In genomic region chr13:113506025-113506685, GRCh38 we compare ENCODE assay signal across 1 cellular context.
TF ChIP-seq lines count a peak whose summit lies in the region.

No MANE protein-coding gene starts in this region.

TF ChIP-seq in WTC11, 78 proteins besides CTCF, POLR2A, EP300 and RAD21 (continued from another document):
- TF ChIP-seq HMGXB4 (CRISPR knock-in tag; IDR thresholded peaks at IDR 0.05) (no peak), NFE2L1 (CRISPR knock-in tag; IDR thresholded peaks at IDR 0.05) (no peak), IRF2 (CRISPR knock-in tag; IDR thresholded peaks at IDR 0.05; ENCODE audit: borderline replicate concordance, low read depth) (no peak), ELF4 (CRISPR knock-in tag; IDR thresholded peaks at IDR 0.05; ENCODE audit: low read depth) (no peak), GTF2I (CRISPR knock-in tag; conservative IDR thresholded peaks at IDR 0.05) (no peak)
